ENCODE assay signal across 23 cellular contexts in genomic region chr6:46276571-46277142, GRCh38.
"Had no signal": no experiment of that assay in that cellular context is flagged by ENCODE, and none has a peak within 500 bp of the region (broad histone marks: within the 10 kb centered on the region; RNA-seq: fewer than 3 reads in every experiment).

No MANE protein-coding gene starts in this region.

- H3K9me3 Mint-ChIP-seq: activated CD4-positive, alpha-beta memory T cell treated with anti-CD3 and anti-CD28 coated beads for 36 hours; activated CD4-positive, alpha-beta T cell treated with anti-CD3 and anti-CD28 coated beads, Interleukin-2, amount 10 ng/mL, durations not matched to agents 7 days and 5 days; activated T-cell treated with anti-CD3 and anti-CD28 coated beads, Interleukin-2, amount 50 U/mL, for 4 hours; T-cell had no signal

- H3K4me3 Mint-ChIP-seq: activated CD4-positive, alpha-beta memory T cell treated with anti-CD3 and anti-CD28 coated beads for 36 hours; activated CD4-positive, alpha-beta T cell treated with anti-CD3 and anti-CD28 coated beads, Interleukin-2, amount 10 ng/mL, durations not matched to agents 7 days and 5 days; activated naive CD8-positive, alpha-beta T cell; activated T-cell treated with anti-CD3 and anti-CD28 coated beads, Interleukin-2, amount 50 U/mL, for 4 hours; IgD-negative memory B cell; T-cell had no signal

- H3K36me3 Mint-ChIP-seq: activated CD4-positive, alpha-beta memory T cell treated with anti-CD3 and anti-CD28 coated beads for 36 hours; activated naive CD8-positive, alpha-beta T cell; IgD-negative memory B cell; T-cell had no signal

- H3K27me3 Mint-ChIP-seq: IgD-negative memory B cell had no signal

- H3K4me1 Mint-ChIP-seq: activated CD4-positive, alpha-beta T cell treated with anti-CD3 and anti-CD28 coated beads, Interleukin-2, amount 10 ng/mL, durations not matched to agents 7 days and 5 days; IgD-negative memory B cell; T-cell had no signal

- DNase-seq: activated CD4-positive, alpha-beta memory T cell treated with anti-CD3 and anti-CD28 coated beads for 36 hours; activated CD4-positive, alpha-beta T cell treated with anti-CD3 and anti-CD28 coated beads, Interleukin-2, amount 10 ng/mL, durations not matched to agents 7 days and 5 days; activated CD4-positive, CD25-positive, alpha-beta regulatory T cell; activated CD8-positive, alpha-beta memory T cell treated with anti-CD3 and anti-CD28 coated beads for 24 hours; activated effector memory CD4-positive, alpha-beta T cell treated with anti-CD3 and anti-CD28 coated beads, Interleukin-2, amount 50 U/mL, for 16 hours; activated naive CD4-positive, alpha-beta T cell treated with Interleukin-2 at 50 U/mL for 16 hours; activated T-cell treated with anti-CD3 and anti-CD28 coated beads, Interleukin-2, amount 50 U/mL, for 4 hours; brain microvascular endothelial cell; KG1; NCI-H1092 treated with DMSO at 0.1 percent for 48 hours; NCI-H1417 treated with DMSO at 0.1 percent for 48 hours; NCI-H1694; NCI-H2029; NCI-H2107; NCI-H446; NCI-H524; PC-9; SIG-M5; T-cell had no signal

- H3K27ac Mint-ChIP-seq: activated CD4-positive, alpha-beta memory T cell treated with anti-CD3 and anti-CD28 coated beads for 36 hours; activated CD4-positive, alpha-beta T cell treated with anti-CD3 and anti-CD28 coated beads, Interleukin-2, amount 10 ng/mL, durations not matched to agents 7 days and 5 days; activated naive CD8-positive, alpha-beta T cell; IgD-negative memory B cell; T-cell had no signal

- H3K27ac ChIP-seq: brain microvascular endothelial cell, cardiac muscle cell, PC-9, VCaP had no signal
